In genomic region chr3:126378341-126378751, GRCh38 we compare ENCODE assay signal across 29 cellular contexts. TPM values are rescaled to one million over a fixed set of nuclear protein-coding genes. Genes with fewer than 3 reads are reported as not detected.
A peak's percentile ranks its signal among the peaks of the same experiment; 100 is the strongest.
DNase-seq lines count a peak whose midpoint lies in the region; ATAC-seq and TF ChIP-seq lines count a peak whose summit lies in the region.
"Had no signal": no experiment of that assay in that cellular context is flagged by ENCODE, and none has a peak within 500 bp of the region (broad histone marks: within the 10 kb centered on the region; RNA-seq: fewer than 3 reads in every experiment).

No MANE protein-coding gene starts in this region.

- no peaks in the 10 kb centered on the region for H3K9me3 Mint-ChIP-seq in chondrocyte (ENCODE audit: low read depth)

- ATAC-seq in GM18909 (IDR thresholded peaks at IDR 0.05; ENCODE audit: poor library complexity, unreplicated experiment): no peak
- ATAC-seq: HCT116 had no signal

- no peaks in the 10 kb centered on the region for H3K36me3 Mint-ChIP-seq in chondrocyte (ENCODE audit: low read depth)

- H3K9me3 ChIP-seq in spleen (no peaks in the 10 kb centered on the region), colonic mucosa (no peaks in the 10 kb centered on the region)
- H3K9me3 ChIP-seq: BE2C had no signal

- H3K4me1 ChIP-seq in spleen (no peaks in the 10 kb centered on the region), colonic mucosa (no peaks in the 10 kb centered on the region)
- H3K4me1 ChIP-seq: BE2C had no signal

- TF ChIP-seq POLR2A in spleen (IDR thresholded peaks at IDR 0.05): no peak

- intact Hi-C loops in spleen (cut with DNase I; ENCODE audit: low total_unique reads): no loop called here
- intact Hi-C loops in colonic mucosa (cut with DNase I): no loop called here

- no peak overlapping the region for H3K27ac Mint-ChIP-seq in chondrocyte (ENCODE audit: unreplicated experiment)

- H3K4me3 ChIP-seq in spleen: no peak overlapping the region
- H3K4me3 ChIP-seq in colonic mucosa: no peak overlapping the region
- H3K4me3 ChIP-seq: PC-9 had no signal

- 63 to 77% (median 70%) methylated on average over 6 of the region's 6 CpGs for WGBS in spleen, 5 donors

- H3K27me3 Mint-ChIP-seq in chondrocyte (ENCODE audit: low read depth): peaks cover 4% of the 10 kb centered on the region

- TF ChIP-seq CTCF in chondrocyte (IDR thresholded peaks at IDR 0.05): no peak
- no peak for TF ChIP-seq CTCF in spleen (IDR thresholded peaks at IDR 0.05 in 8 of 11, conservative IDR thresholded peaks at IDR 0.05 in 3 of 11)
- TF ChIP-seq CTCF in colonic mucosa (IDR thresholded peaks at IDR 0.05): no peak

- H3K4me3 Mint-ChIP-seq in chondrocyte (ENCODE audit: unreplicated experiment): no peak overlapping the region

- H3K36me3 ChIP-seq in spleen: no peaks in the 10 kb centered on the region
- H3K36me3 ChIP-seq in colonic mucosa: no peaks in the 10 kb centered on the region
- H3K36me3 ChIP-seq: BE2C had no signal

- H3K9ac ChIP-seq in colonic mucosa (ENCODE audit: low read depth in 2 of 2, low read length in 2 of 2): no peak overlapping the region

- peaks cover 0 to 23% (median 5%) of the 10 kb centered on the region in 7 donors for H3K27me3 ChIP-seq in spleen (replicated peaks in 1 of 7)
- H3K27me3 ChIP-seq in colonic mucosa: no peaks in the 10 kb centered on the region
- H3K27me3 ChIP-seq: BE2C had no signal

- H3K4me1 Mint-ChIP-seq in chondrocyte (ENCODE audit: low read depth): peaks cover 5% of the 10 kb centered on the region

- no peak overlapping the region for H3K27ac ChIP-seq in spleen
- H3K27ac ChIP-seq in colonic mucosa: no peak overlapping the region
- H3K27ac ChIP-seq: 22Rv1, PC-9 had no signal

- DNase-seq in activated CD4-positive, CD25-positive, alpha-beta regulatory T cell treated with anti-CD3 and anti-CD28 coated beads, Interleukin-2, amount 50 U/mL, for 72 hours: peak; percentile 6
- no peak for DNase-seq in activated CD4-positive, CD25-positive, alpha-beta regulatory T cell (lab: John Stamatoyannopoulos, UW)
- DNase-seq in chondrocyte (ENCODE audit: low spot score) (peak; percentile 50), mesenteric fat pad (ENCODE audit: low spot score) (peak; percentile 55), spleen (peak; percentile 61), dermis blood vessel endothelial cell (no peak), colonic mucosa (no peak)
- DNase-seq: ACHN; BE2C; Calu3; DMS79 treated with DMSO at 0.1 percent for 48 hours; GF-D8; Karpas-422; NCI-H1092; NCI-H1436; NCI-H187 treated with DMSO at 0.1 percent for 48 hours; NCI-H2107; NCI-H446 treated with DMSO at 0.1 percent for 48 hours; NCI-H526; NCI-H82; NK-92 treated with Interleukin-12 subunit alpha and Interleukin-12 subunit beta, amount 100 ng/mL, for 24 hours; PC-9; SHP77 had no signal

RNA-seq across cellular contexts. Expression of gene CFAP100, which starts 16.4 kb away (rescaled TPM):
- not detected in 3 replicates for total RNA-seq in chondrocyte
- total RNA-seq in mesenteric fat pad: not detected
- not detected for total RNA-seq in spleen
- polyA plus RNA-seq in spleen: not detected
- total RNA-seq in dermis blood vessel endothelial cell: not detected in 2 replicates
- total RNA-seq in colonic mucosa: not detected
- total RNA-seq: Calu3, H4, PC-9, RPMI7951, SK-MEL-5 had no signal

RNA-seq across cellular contexts. Expression of gene KLF15, which starts 21.1 kb away (rescaled TPM):
- total RNA-seq in chondrocyte (0.41 to 1.8 TPM (median 1.3 TPM) in 3 replicates), mesenteric fat pad (53.8 TPM), spleen (1 to 10 TPM in 6 of 7 donors, under 1 TPM in 1; 0.57 to 9.5 (median 4.8) TPM), dermis blood vessel endothelial cell (4.0 and 5.6 TPM in 2 replicates), colonic mucosa (1 to 10 TPM in 1 of 2 donors, under 1 TPM in 1; 0.66 to 1.9 TPM)
- 1 to 10 TPM in 2 of 3 donors, under 1 TPM in 1; 0.63 to 3.1 (median 2.4) TPM for polyA plus RNA-seq in spleen

Comparison
In these comparisons a context has a peak if more than half of its experiments do, and no peak if none do; other contexts are left out.
1. DNase-seq: peak in activated CD4-positive, CD25-positive, alpha-beta regulatory T cell treated with anti-CD3 and anti-CD28 coated beads, Interleukin-2, amount 50 U/mL, for 72 hours (single experiment), chondrocyte (single experiment), mesenteric fat pad (single experiment) and spleen (single experiment); none in activated CD4-positive, CD25-positive, alpha-beta regulatory T cell (0 of 4), dermis blood vessel endothelial cell (single experiment) and colonic mucosa (single experiment).